In genomic region chrX:13398073-13398823, GRCh38 we compare ENCODE assay signal across 8 cellular contexts.
DNase-seq lines count a peak whose midpoint lies in the region; ATAC-seq and TF ChIP-seq lines count a peak whose summit lies in the region.

No MANE protein-coding gene starts in this region.

- TF ChIP-seq CTCF in fibroblast of the aortic adventitia (IDR thresholded peaks at IDR 0.05; ENCODE audit: insufficient read depth, low read length), result no peak

- H3K4me3 ChIP-seq in fibroblast of the aortic adventitia (ENCODE audit: low read depth, low read length), result no peak overlapping the region

- ATAC-seq in GM21423 (IDR thresholded peaks at IDR 0.05; ENCODE audit: unreplicated experiment) (no peak), HG02884 (IDR thresholded peaks at IDR 0.05; ENCODE audit: unreplicated experiment) (no peak), GM19023 (IDR thresholded peaks at IDR 0.05; ENCODE audit: unreplicated experiment) (no peak)

- in situ Hi-C loops in G401 (cut with HindIII; ENCODE audit: low sequenced_read_pairs), result no loop called here

- DNase-seq in G401 (ENCODE audit: low spot score) (peak; percentile 58), RPMI7951 (ENCODE audit: low read depth) (peak; percentile 99), fibroblast of the aortic adventitia (ENCODE audit: low read depth) (peak; percentile 100), renal cortical epithelial cell (ENCODE audit: low read depth) (peak; percentile 98)
- no peak for DNase-seq in activated effector memory CD4-positive, alpha-beta T cell treated with anti-CD3 and anti-CD28 coated beads, Interleukin-2, amount 50 U/mL, for 16 hours
